8 cellular contexts compared by ENCODE assay signal in the genomic region with DNA sequence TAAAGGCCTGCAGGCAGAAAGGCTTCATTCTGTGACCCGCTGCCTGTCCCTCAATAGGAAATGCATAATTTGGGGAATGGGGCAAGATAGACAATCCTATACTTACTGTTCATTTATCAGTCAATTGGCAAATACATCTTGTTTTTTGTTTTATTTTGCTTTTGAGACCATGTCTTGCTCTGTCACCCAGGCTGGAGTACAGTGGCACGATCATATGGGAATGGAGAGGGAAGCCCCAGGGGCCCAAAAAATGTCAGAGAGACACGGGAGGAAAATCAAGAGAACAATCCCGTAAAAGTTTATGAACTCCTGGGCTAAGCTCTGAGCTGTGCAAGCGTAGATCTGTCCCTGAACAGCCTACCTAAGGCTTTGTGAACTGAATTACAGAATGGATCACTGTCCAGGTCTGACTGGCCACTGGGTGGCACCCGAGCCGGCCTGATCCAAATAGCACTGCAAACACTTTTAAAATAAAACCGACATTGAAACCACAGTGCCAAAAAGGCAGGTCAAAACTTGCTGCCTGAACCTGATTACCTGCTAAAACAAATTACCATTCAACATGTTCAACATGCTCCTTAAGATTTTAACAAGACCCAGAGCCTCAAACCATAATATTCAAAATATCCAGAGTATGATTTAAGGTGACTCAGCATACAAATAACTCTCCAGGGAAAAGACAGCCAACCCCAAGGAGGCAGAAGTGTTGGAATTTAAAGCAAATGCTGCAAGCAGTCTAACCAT. TPM values are rescaled to one million over a fixed set of nuclear protein-coding genes. Genes with fewer than 3 reads are reported as not detected.
A peak's percentile ranks its signal among the peaks of the same experiment; 100 is the strongest.
DNase-seq lines count a peak whose midpoint lies in the region; ATAC-seq and TF ChIP-seq lines count a peak whose summit lies in the region.

No MANE protein-coding gene starts in this region.

- no peaks in the 10 kb centered on the region for H3K9me3 ChIP-seq in transverse colon

- 33 to 88% methylated on average over 2 to 8 of the region's 8 CpGs for WGBS in transverse colon (ENCODE audit: low coverage in 1 of 2), 2 donors

- ATAC-seq in activated CD8-positive, alpha-beta T cell treated with anti-CD3 and anti-CD28 coated beads, Interleukin-2, amount 10 ng/mL, durations not matched to agents 7 days and 5 days = peak; percentile 76
- ATAC-seq in HG03571 (IDR thresholded peaks at IDR 0.05; ENCODE audit: unreplicated experiment) = no peak

- CTCF ChIA-PET in activated CD8-positive, alpha-beta T cell treated with anti-CD3 and anti-CD28 coated beads, Interleukin-2, amount 10 ng/mL, durations not matched to agents 7 days and 5 days (lab: Charles Lee) = interaction anchor here (0.8 to 2.8 kb wide), 5 partner anchors 12 to 117 kb away, joined by 3 to 13 read pairs (median 4); a partner anchor contains a TSS

- DNase-seq in AG09319 (ENCODE audit: extremely low read depth, low read depth) (no peak), GM13977 (ENCODE audit: low spot score) (peak; percentile 67), NCI-H2196 (lab: John Stamatoyannopoulos, UW; ENCODE audit: unreplicated experiment) (peak; percentile 56), erythroblast (lab: John Stamatoyannopoulos, UW) (peak; percentile 51 to 69), myocyte (ENCODE audit: low read depth) (peak; percentile 64), transverse colon (peak; percentile 69)
- DNase-seq in activated CD8-positive, alpha-beta T cell treated with anti-CD3 and anti-CD28 coated beads, Interleukin-2, amount 10 ng/mL, durations not matched to agents 7 days and 5 days = peak; percentile 68

- intact Hi-C loops in transverse colon (cut with DNase I; ENCODE audit: low total_unique reads) = loop anchor here (5.0 kb wide), 1 partner anchor 92 kb away; a partner anchor contains a TSS

- H3K36me3 ChIP-seq in transverse colon = peaks cover 0 to 15% (median 8%) of the 10 kb centered on the region in 4 donors

- peaks cover 10% of the 10 kb centered on the region for H3K4me1 Mint-ChIP-seq in activated CD8-positive, alpha-beta T cell treated with anti-CD3 and anti-CD28 coated beads, Interleukin-2, amount 10 ng/mL, durations not matched to agents 7 days and 5 days (ENCODE audit: low read depth)

- H3K4me1 ChIP-seq in transverse colon = no peaks in the 10 kb centered on the region

- no peaks in the 10 kb centered on the region for H3K27me3 ChIP-seq in transverse colon

- H3K4me3 ChIP-seq in transverse colon = no peak overlapping the region

- H3K27me3 Mint-ChIP-seq in activated CD8-positive, alpha-beta T cell treated with anti-CD3 and anti-CD28 coated beads, Interleukin-2, amount 10 ng/mL, durations not matched to agents 7 days and 5 days (ENCODE audit: low read depth) = no peaks in the 10 kb centered on the region

- in situ Hi-C loops in GM13977 (cut with MboI; ENCODE audit: low pct_unique_long_range_greater_than_20kb, low sequenced_read_pairs, unreplicated experiment) = no loop called here
- in situ Hi-C loops in transverse colon (cut with MboI; ENCODE audit: low pct_ligation_motif_present in 1 of 4, low pct_unique_long_range_greater_than_20kb in 1 of 4, low sequenced_read_pairs in 3 of 4) = loop anchor here in 2 of 4 donors (25.0 kb wide), 1 partner anchor 102 kb away; a partner anchor contains a TSS

- TF ChIP-seq POLR2A in erythroblast (IDR thresholded peaks at IDR 0.05; ENCODE audit: low read length) = peak; percentile 13
- TF ChIP-seq POLR2A in transverse colon (IDR thresholded peaks at IDR 0.05) = no peak

- peak overlapping the region in 2 of 4 donors; percentile 17 to 20 for H3K27ac ChIP-seq in transverse colon

- TF ChIP-seq EP300 in transverse colon (IDR thresholded peaks at IDR 0.05; ENCODE audit: low read depth) = no peak

- H3K36me3 Mint-ChIP-seq in activated CD8-positive, alpha-beta T cell treated with anti-CD3 and anti-CD28 coated beads, Interleukin-2, amount 10 ng/mL, durations not matched to agents 7 days and 5 days (ENCODE audit: low read depth) = peaks cover 8% of the 10 kb centered on the region

- POLR2A ChIA-PET in activated CD8-positive, alpha-beta T cell treated with anti-CD3 and anti-CD28 coated beads, Interleukin-2, amount 10 ng/mL, durations not matched to agents 7 days and 5 days (lab: Charles Lee) = no interaction called here

- H3K4me3 Mint-ChIP-seq in activated CD8-positive, alpha-beta T cell treated with anti-CD3 and anti-CD28 coated beads, Interleukin-2, amount 10 ng/mL, durations not matched to agents 7 days and 5 days = no peak overlapping the region

- H3K9me3 Mint-ChIP-seq in activated CD8-positive, alpha-beta T cell treated with anti-CD3 and anti-CD28 coated beads, Interleukin-2, amount 10 ng/mL, durations not matched to agents 7 days and 5 days (ENCODE audit: insufficient read depth) = no peaks in the 10 kb centered on the region

- TF ChIP-seq CTCF in AG09319 (IDR thresholded peaks at IDR 0.05; ENCODE audit: low read depth, low read length) (peak; percentile 77), GM13977 (IDR thresholded peaks at IDR 0.05; ENCODE audit: extremely low read depth, insufficient read depth, missing control alignments) (peak; percentile 68), transverse colon (IDR thresholded peaks at IDR 0.05) (peak; percentile 62 to 74 (median 69))

- H3K27ac Mint-ChIP-seq in activated CD8-positive, alpha-beta T cell treated with anti-CD3 and anti-CD28 coated beads, Interleukin-2, amount 10 ng/mL, durations not matched to agents 7 days and 5 days = peak overlapping the region; percentile 44

RNA-seq across cellular contexts. Expression of a gene that starts 11.8 kb away (rescaled TPM):
- total RNA-seq in activated CD8-positive, alpha-beta T cell treated with anti-CD3 and anti-CD28 coated beads, Interleukin-2, amount 10 ng/mL, durations not matched to agents 7 days and 5 days = 10 to 100 TPM; 26.9 to 29.7 TPM
- 118 and 125 TPM in 2 replicates for total RNA-seq in myocyte
- 139 TPM for polyA plus RNA-seq in myocyte (2012)
- total RNA-seq in transverse colon = 10 to 100 TPM; 13.1 to 44.9 (median 36.9) TPM

RNA-seq across cellular contexts. Expression of a gene that starts 17.3 kb away (rescaled TPM):
- 100 to 1,000 TPM; 109 to 113 TPM for total RNA-seq in activated CD8-positive, alpha-beta T cell treated with anti-CD3 and anti-CD28 coated beads, Interleukin-2, amount 10 ng/mL, durations not matched to agents 7 days and 5 days
- total RNA-seq in myocyte = 243 and 270 TPM in 2 replicates
- polyA plus RNA-seq in myocyte (2012) = 247 TPM
- 100 to 1,000 TPM; 100 to 360 (median 164) TPM for total RNA-seq in transverse colon

RNA-seq across cellular contexts. Expression of a gene that starts 30.5 kb away (rescaled TPM):
- 10 to 100 TPM; 42.9 to 47.4 TPM for total RNA-seq in activated CD8-positive, alpha-beta T cell treated with anti-CD3 and anti-CD28 coated beads, Interleukin-2, amount 10 ng/mL, durations not matched to agents 7 days and 5 days
- 140 and 148 TPM in 2 replicates for total RNA-seq in myocyte
- polyA plus RNA-seq in myocyte (2012) = 503 TPM
- 100 to 1,000 TPM in 1 of 4 donors, 10 to 100 TPM in 3; 64.0 to 124 (median 83.9) TPM for total RNA-seq in transverse colon

RNA-seq across cellular contexts. Expression of a gene that starts 35.0 kb away (rescaled TPM):
- total RNA-seq in activated CD8-positive, alpha-beta T cell treated with anti-CD3 and anti-CD28 coated beads, Interleukin-2, amount 10 ng/mL, durations not matched to agents 7 days and 5 days = not detected
- total RNA-seq in myocyte (not detected in 2 replicates), transverse colon (under 1 TPM in 1 of 4 donors, not detected in 3; 0.64 TPM)
- polyA plus RNA-seq in myocyte (2012) = 0.77 TPM

RNA-seq across cellular contexts. Expression of a gene that starts 36.7 kb away (rescaled TPM):
- total RNA-seq in activated CD8-positive, alpha-beta T cell treated with anti-CD3 and anti-CD28 coated beads, Interleukin-2, amount 10 ng/mL, durations not matched to agents 7 days and 5 days = 10 to 100 TPM; 43.0 to 45.2 TPM
- total RNA-seq in myocyte (0.57 TPM in 1 of 2 replicates, not detected in the other), transverse colon (1 to 10 TPM in 1 of 4 donors, under 1 TPM in 1, not detected in 2; 0.68 to 1.4 TPM)
- 0.23 TPM for polyA plus RNA-seq in myocyte (2012)
